Comparison of ENCODE assay signal across 7 cellular contexts in genomic region chr17:28327031-28327607, GRCh38. TPM values are rescaled to one million over a fixed set of nuclear protein-coding genes. Genes with fewer than 3 reads are reported as not detected.
DNase-seq lines count a peak whose midpoint lies in the region; ATAC-seq and TF ChIP-seq lines count a peak whose summit lies in the region.
"Had no signal": no experiment of that assay in that cellular context is flagged by ENCODE, and none has a peak within 500 bp of the region (broad histone marks: within the 10 kb centered on the region; RNA-seq: fewer than 3 reads in every experiment).

No MANE protein-coding gene starts in this region.

- H3K79me1 ChIP-seq in IMR-90 (ENCODE audit: low read depth in 1 of 2, low read length in 2 of 2) (peaks cover 21 to 36% of the 10 kb centered on the region in 2 experiments), mesendoderm (ENCODE audit: low read length) (peaks cover 12% of the 10 kb centered on the region)

- no peak overlapping the region for H2BK120ac ChIP-seq in IMR-90 (ENCODE audit: low read depth, low read length)
- H2BK120ac ChIP-seq in mesendoderm (ENCODE audit: low read depth, low read length) = no peak overlapping the region

- H3K4me2 ChIP-seq in IMR-90 (ENCODE audit: low read depth, low read length) (no peak overlapping the region), mesendoderm (ENCODE audit: low read length) (no peak overlapping the region)

- peaks cover 32% of the 10 kb centered on the region for H3K79me2 ChIP-seq in mesendoderm (ENCODE audit: control insufficient read depth, insufficient read depth, low read length)

- H3K4ac ChIP-seq in IMR-90 (ENCODE audit: low read depth, low read length) (no peak overlapping the region), mesendoderm (ENCODE audit: low read depth, low read length) (no peak overlapping the region)

- H3K27ac ChIP-seq in IMR-90 (ENCODE audit: insufficient read depth, low read length) (no peak overlapping the region), mesendoderm (ENCODE audit: low read depth, low read length) (no peak overlapping the region)

- BruUV-seq in IMR-90 (replicated peaks; lab: Mats Ljungman, UMichigan) = TSS peak; percentile 82

- H3K18ac ChIP-seq in IMR-90 (ENCODE audit: low read depth, low read length) (no peak overlapping the region), mesendoderm (ENCODE audit: low read length) (no peak overlapping the region)

- no peak overlapping the region for H3K14ac ChIP-seq in IMR-90 (replicated peaks; ENCODE audit: low read depth, low read length)

- no peak overlapping the region for H2AK9ac ChIP-seq in IMR-90 (replicated peaks; ENCODE audit: low read depth, low read length, poor library complexity)

- in situ Hi-C loops in IMR-90 (cut with MboI; ENCODE audit: low sequenced_read_pairs) = loop anchor here (10.0 to 25.0 kb wide), 2 partner anchors 282 to 790 kb away; partner anchors contain the start of gene NLK

- peak; percentile 32 for DNase-seq in GM10266 (ENCODE audit: extremely low spot score)
- DNase-seq in IMR-90 = peak; percentile 52
- DNase-seq in activated effector memory CD4-positive, alpha-beta T cell treated with Interleukin-2 at 50 U/mL for 16 hours = no peak
- no peak for DNase-seq in mesendoderm
- DNase-seq: NCI-H1694 had no signal

- H3K4me3 ChIP-seq in IMR-90 (ENCODE audit: insufficient read depth, low read depth, low read length) = no peak overlapping the region
- no peak overlapping the region for H3K4me3 ChIP-seq in mesendoderm (ENCODE audit: low read length)

- POLR2A ChIA-PET in IMR-90 (lab: Charles Lee; ENCODE audit: unreplicated experiment) = no interaction called here

- H3K4me1 ChIP-seq in IMR-90 (ENCODE audit: control insufficient read depth, insufficient read depth, low read length) (peaks cover 6% of the 10 kb centered on the region; the same call in 1 of the 2 replicates), mesendoderm (ENCODE audit: control insufficient read depth, low read depth, low read length) (no peaks in the 10 kb centered on the region)

- WGBS in IMR-90 (ENCODE audit: extremely low coverage in 2 of 2, insufficient read length in 1 of 2), 2 experiments = 80% methylated on average over 1 of the region's 9 CpGs; no CpG with 5 or more reads in 1 of the 2 experiments
- no CpG with 5 or more reads among the region's 9 CpGs for WGBS in mesendoderm (ENCODE audit: extremely low coverage, insufficient coverage, low lambda C conversion rate)

- dilution Hi-C loops in IMR-90 (cut with HindIII; ENCODE audit: low sequenced_read_pairs, unreplicated experiment) = no loop called here

- no peak overlapping the region for H2AFZ ChIP-seq in IMR-90 (replicated peaks; ENCODE audit: low read length, poor library complexity)

- H2BK5ac ChIP-seq in IMR-90 (ENCODE audit: low read depth, low read length, poor library complexity, severe bottlenecking) = no peak overlapping the region
- H2BK5ac ChIP-seq in mesendoderm (ENCODE audit: low read length) = no peak overlapping the region

- CTCF ChIA-PET in IMR-90 (lab: Yijun Ruan, JAX) = no interaction called here

- H4K91ac ChIP-seq in IMR-90 (ENCODE audit: insufficient read depth, low read depth, low read length) = no peak overlapping the region

- H3K36me3 ChIP-seq in IMR-90 (ENCODE audit: control insufficient read depth, insufficient read depth, low read length) = peaks cover 31% of the 10 kb centered on the region
- H3K36me3 ChIP-seq in mesendoderm (ENCODE audit: control insufficient read depth, insufficient read depth, low read length) = peaks cover 11% of the 10 kb centered on the region

- no peak for ATAC-seq in IMR-90 (ENCODE audit: low read depth)
- ATAC-seq: WTC11 had no signal

- no peak for TF ChIP-seq RAD21 in IMR-90 (IDR thresholded peaks at IDR 0.05; ENCODE audit: low read length)

- H3K56ac ChIP-seq in IMR-90 (ENCODE audit: extremely low read depth, insufficient read depth, low read length) (no peak overlapping the region), mesendoderm (ENCODE audit: low read length) (no peak overlapping the region)

- H3K9me1 ChIP-seq in IMR-90 (ENCODE audit: insufficient read depth, low read length) = no peaks in the 10 kb centered on the region

- TF ChIP-seq POLR2A in IMR-90 (IDR thresholded peaks at IDR 0.05; ENCODE audit: low read depth, low read length) = no peak

- TF ChIP-seq CTCF in GM10266 (IDR thresholded peaks at IDR 0.05; ENCODE audit: control insufficient read depth, insufficient read depth, low read depth, missing control alignments) (no peak), IMR-90 (conservative IDR thresholded peaks at IDR 0.05; ENCODE audit: low read depth, low read length) (no peak)

- H3K23ac ChIP-seq in IMR-90 (ENCODE audit: low read depth, low read length) (no peak overlapping the region), mesendoderm (ENCODE audit: low read length) (no peak overlapping the region)

- H2BK15ac ChIP-seq in IMR-90 (ENCODE audit: low read depth, low read length) (no peak overlapping the region), mesendoderm (replicated peaks; ENCODE audit: low read depth) (no peak overlapping the region)

- H4K5ac ChIP-seq in IMR-90 (ENCODE audit: low read depth, low read length) (no peak overlapping the region), mesendoderm (ENCODE audit: low read length) (no peak overlapping the region)

- H4K8ac ChIP-seq in IMR-90 (ENCODE audit: low read depth in 2 of 2, low read length in 2 of 2) (no peak overlapping the region), mesendoderm (ENCODE audit: low read depth, low read length) (no peak overlapping the region)

- H2AK5ac ChIP-seq in IMR-90 (ENCODE audit: low read depth, low read length) (no peak overlapping the region), mesendoderm (ENCODE audit: low read length) (no peak overlapping the region)

- H3K9me3 ChIP-seq in IMR-90 (ENCODE audit: control insufficient read depth, insufficient read depth, low read length) = no peaks in the 10 kb centered on the region

- H4K20me1 ChIP-seq in IMR-90 (ENCODE audit: insufficient read depth, low read length) = no peaks in the 10 kb centered on the region

- H3K27me3 ChIP-seq in IMR-90 (ENCODE audit: control insufficient read depth, insufficient read depth, low read length) = no peaks in the 10 kb centered on the region
- H3K27me3 ChIP-seq in mesendoderm (ENCODE audit: insufficient read depth, low read length, poor library complexity) = no peaks in the 10 kb centered on the region

- intact Hi-C loops in IMR-90 (cut with micrococcal nuclease) = loop anchor here (10.0 kb wide), 1 partner anchor 522 kb away; the partner anchor contains the start of gene NOS2

- H3K9ac ChIP-seq in IMR-90 (ENCODE audit: low read depth, low read length) (no peak overlapping the region), mesendoderm (ENCODE audit: low read length) (no peak overlapping the region)

- H2BK20ac ChIP-seq in IMR-90 (ENCODE audit: low read depth, low read length) = no peak overlapping the region

TF ChIP-seq in IMR-90, 13 proteins besides CTCF, POLR2A, EP300 and RAD21:
- no peak for TF ChIP-seq CHD1 (IDR thresholded peaks at IDR 0.05; ENCODE audit: low read depth, low read length)
- TF ChIP-seq USF2 (IDR thresholded peaks at IDR 0.05; ENCODE audit: low read depth, low read length) = peak; percentile 31; the same call in 1 of the 2 replicates
- TF ChIP-seq FOS (IDR thresholded peaks at IDR 0.05; ENCODE audit: low read depth, low read length) = peak; percentile 31; the same call in 1 of the 2 replicates
- peak; percentile 6; the same call in 1 of the 2 replicates for TF ChIP-seq MAFK (IDR thresholded peaks at IDR 0.05; ENCODE audit: low read depth, low read length)

RNA-seq across cellular contexts. Expression of gene TMEM97, which starts 8.1 kb away (rescaled TPM):
- total RNA-seq in IMR-90 (2012; rRNA removed) = 21.3 and 23.1 TPM in 2 replicates
- 10.4 and 12.3 TPM in 2 replicates for polyA plus RNA-seq in IMR-90 (2012; rRNA removed)
- polyA plus RNA-seq in IMR-90 (2012; cell fraction: cytosol; rRNA removed) = 5.1 and 8.9 TPM in 2 replicates
- 1.6 and 2.6 TPM in 2 replicates for polyA plus RNA-seq in IMR-90 (2012; cell fraction: nucleus; rRNA removed; ENCODE audit: low replicate concordance)
- polyA plus RNA-seq in mesendoderm (2013, experiment 1 of 2) = 306 TPM
- polyA plus RNA-seq in mesendoderm (2013, experiment 2 of 2) = 326 TPM

RNA-seq across cellular contexts. Expression of gene IFT20, which starts 8.2 kb away (rescaled TPM):
- 25.5 and 37.8 TPM in 2 replicates for total RNA-seq in IMR-90 (2012; rRNA removed)
- 40.0 and 46.3 TPM in 2 replicates for polyA plus RNA-seq in IMR-90 (2012; rRNA removed)
- 30.3 and 41.1 TPM in 2 replicates for polyA plus RNA-seq in IMR-90 (2012; cell fraction: cytosol; rRNA removed)
- 84.5 and 162 TPM in 2 replicates for polyA plus RNA-seq in IMR-90 (2012; cell fraction: nucleus; rRNA removed; ENCODE audit: low replicate concordance)
- polyA plus RNA-seq in mesendoderm (2013, experiment 1 of 2) = 18.9 TPM
- polyA plus RNA-seq in mesendoderm (2013, experiment 2 of 2) = 19.6 TPM

RNA-seq across cellular contexts. Expression of gene TNFAIP1, which starts 8.4 kb away (rescaled TPM):
- 45.3 and 49.1 TPM in 2 replicates for total RNA-seq in IMR-90 (2012; rRNA removed)
- polyA plus RNA-seq in IMR-90 (2012; rRNA removed) = 62.9 and 75.9 TPM in 2 replicates
- 34.5 and 53.3 TPM in 2 replicates for polyA plus RNA-seq in IMR-90 (2012; cell fraction: cytosol; rRNA removed)
- polyA plus RNA-seq in IMR-90 (2012; cell fraction: nucleus; rRNA removed; ENCODE audit: low replicate concordance) = 93.6 and 106 TPM in 2 replicates
- 15.1 TPM for polyA plus RNA-seq in mesendoderm (2013, experiment 1 of 2)
- 16.7 TPM for polyA plus RNA-seq in mesendoderm (2013, experiment 2 of 2)

RNA-seq across cellular contexts. Expression of gene POLDIP2, which starts 30.2 kb away (rescaled TPM):
- 58.3 and 66.7 TPM in 2 replicates for total RNA-seq in IMR-90 (2012; rRNA removed)
- polyA plus RNA-seq in IMR-90 (2012; rRNA removed) = 72.0 and 77.8 TPM in 2 replicates
- polyA plus RNA-seq in IMR-90 (2012; cell fraction: cytosol; rRNA removed) = 70.5 and 80.8 TPM in 2 replicates
- 33.1 and 46.5 TPM in 2 replicates for polyA plus RNA-seq in IMR-90 (2012; cell fraction: nucleus; rRNA removed; ENCODE audit: low replicate concordance)
- 70.0 TPM for polyA plus RNA-seq in mesendoderm (2013, experiment 1 of 2)
- 71.5 TPM for polyA plus RNA-seq in mesendoderm (2013, experiment 2 of 2)

RNA-seq across cellular contexts. Expression of gene SEBOX, which starts 37.9 kb away (rescaled TPM):
- not detected in 2 replicates for total RNA-seq in IMR-90 (2012; rRNA removed)
- not detected in 2 replicates for polyA plus RNA-seq in IMR-90 (2012; rRNA removed)
- polyA plus RNA-seq in IMR-90 (2012; cell fraction: cytosol; rRNA removed) = not detected in 2 replicates
- not detected in 2 replicates for polyA plus RNA-seq in IMR-90 (2012; cell fraction: nucleus; rRNA removed; ENCODE audit: low replicate concordance)
- polyA plus RNA-seq in mesendoderm (2013, experiment 1 of 2) = not detected
- not detected for polyA plus RNA-seq in mesendoderm (2013, experiment 2 of 2)
- total RNA-seq: epithelial cell of proximal tubule, WTC11 had no signal

Comparison
In these comparisons a context has a peak if more than half of its experiments do, and no peak if none do; other contexts are left out.
1. DNase-seq: peak in GM10266 (single experiment) and IMR-90 (single experiment); none in activated effector memory CD4-positive, alpha-beta T cell treated with Interleukin-2 at 50 U/mL for 16 hours (single experiment) and mesendoderm (single experiment).